Comparison of ENCODE assay signal across 15 cellular contexts in the genomic region with DNA sequence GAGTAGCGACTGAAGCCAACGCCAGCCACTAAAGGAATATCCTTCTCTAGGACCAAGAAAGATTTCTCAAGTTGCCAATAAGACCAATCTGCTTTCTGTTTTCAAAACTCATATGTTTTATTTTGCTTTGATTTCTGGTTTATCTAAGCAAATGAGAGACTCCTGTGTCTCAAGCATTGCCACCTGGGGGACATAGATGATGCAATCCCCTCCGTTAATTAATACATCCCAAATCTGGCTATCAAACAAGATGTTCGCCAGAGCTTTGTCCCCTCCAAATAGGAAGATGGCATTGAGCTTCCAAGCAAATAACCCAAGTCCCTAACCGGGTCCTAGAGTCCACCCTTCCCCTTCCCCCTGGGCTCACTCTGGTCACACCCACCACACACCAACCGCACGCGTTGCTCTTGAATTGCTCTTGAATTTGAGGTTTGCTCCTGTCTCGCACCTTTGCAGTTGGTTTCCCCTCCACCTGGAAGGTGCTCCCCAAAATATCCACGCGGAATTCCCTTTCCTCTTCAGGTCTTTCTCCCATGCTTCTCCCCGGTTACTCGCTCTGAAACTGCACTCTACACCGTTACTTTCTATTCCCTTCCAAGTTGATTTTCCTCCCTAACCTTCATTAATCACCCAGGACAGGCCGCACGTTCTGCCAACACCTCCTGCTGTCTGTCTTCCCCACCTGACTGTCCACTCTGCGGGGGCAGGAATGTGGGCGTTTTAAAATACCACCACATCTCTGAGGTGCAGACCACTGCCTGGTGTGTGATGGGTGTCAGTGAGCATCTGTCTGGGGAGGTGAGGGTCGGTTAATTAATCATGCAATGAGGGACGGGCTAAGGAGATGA.
DNase-seq lines count a peak whose midpoint lies in the region; ATAC-seq, FAIRE-seq and TF ChIP-seq lines count a peak whose summit lies in the region.
"Had no signal": no experiment of that assay in that cellular context is flagged by ENCODE, and none has a peak within 500 bp of the region (broad histone marks: within the 10 kb centered on the region; RNA-seq: fewer than 3 reads in every experiment).

No MANE protein-coding gene starts in this region.

- H3K79me2 ChIP-seq in HepG2 (ENCODE audit: insufficient read depth, low read length), result no peaks in the 10 kb centered on the region

- BruUV-seq in HepG2 (replicated peaks; lab: Mats Ljungman, UMichigan), result no TSS peak

- in situ Hi-C loops in HepG2 (cut with HindIII; ENCODE audit: extremely low pct_ligation_motif_present, low pct_unique_long_range_greater_than_20kb), result no loop called here

- H3K9me3 ChIP-seq in HepG2 (ENCODE audit: low read length), result 0 out of 2 replicates have a peak, but pooled peaks cover 5% of the 10 kb centered on the region
- no peaks in the 10 kb centered on the region for H3K9me3 ChIP-seq in right lobe of liver
- no peaks in the 10 kb centered on the region for H3K9me3 ChIP-seq in iPS-20b (ENCODE audit: insufficient read depth, low read depth, low read length)
- H3K9me3 ChIP-seq: BLaER1 had no signal

- no peak overlapping the region for H3K27ac ChIP-seq in HepG2 (ENCODE audit: extremely low read length, insufficient read depth, low read length)
- no peak overlapping the region for H3K27ac ChIP-seq in right lobe of liver
- no peak overlapping the region for H3K27ac ChIP-seq in iPS-20b (ENCODE audit: low read length)
- H3K27ac ChIP-seq: BLaER1 had no signal

- FAIRE-seq in HepG2 (lab: Jason Lieb, UNC), result no peak
- FAIRE-seq: GM18507 had no signal

- H3K36me3 ChIP-seq in HepG2 (replicated peaks in 1 of 2; ENCODE audit: control insufficient read depth in 1 of 2, insufficient read depth in 2 of 2, low read length in 2 of 2) (no peaks in the 10 kb centered on the region), right lobe of liver (no peaks in the 10 kb centered on the region), iPS-20b (ENCODE audit: insufficient read depth, low read depth, low read length) (no peaks in the 10 kb centered on the region)
- H3K36me3 ChIP-seq: BLaER1 had no signal

- H3K9ac ChIP-seq in HepG2 (ENCODE audit: insufficient read depth, low read depth, low read length) (no peak overlapping the region), iPS-20b (ENCODE audit: low read depth, low read length) (peak overlapping the region; percentile 25; the same call in 1 of the 2 replicates)
- H3K9ac ChIP-seq: BLaER1 had no signal

- peaks cover 3% of the 10 kb centered on the region for H3K27me3 Mint-ChIP-seq in WTC11 (ENCODE audit: low read depth)

- no peak overlapping the region for H3K27ac Mint-ChIP-seq in WTC11
- H3K27ac Mint-ChIP-seq: H9 had no signal

- H2AFZ ChIP-seq in HepG2 (ENCODE audit: low read length), result no peak overlapping the region

- POLR2A ChIA-PET in HepG2 (lab: Yijun Ruan, JAX) (interaction anchor here (1.3 kb wide), 1 partner anchor 32 kb away, joined by 3 read pairs; no protein-coding TSS in a partner anchor), WTC11 (lab: Charles Lee) (interaction anchor here (0.6 kb wide), 1 partner anchor 239 kb away, joined by 3 read pairs; no protein-coding TSS in a partner anchor)

- no peak for TF ChIP-seq POLR2A in HepG2 (IDR thresholded peaks at IDR 0.05; ENCODE audit: insufficient read depth in 1 of 2, low read depth in 2 of 2, low read length in 2 of 2)
- no peak for TF ChIP-seq POLR2A in right lobe of liver (IDR thresholded peaks at IDR 0.05)

- peaks cover 32% of the 10 kb centered on the region for H3K4me1 Mint-ChIP-seq in WTC11
- H3K4me1 Mint-ChIP-seq: CD8-positive, alpha-beta memory T cell had no signal

- TF ChIP-seq CTCF in HepG2 (CRISPR knock-in tag; IDR thresholded peaks at IDR 0.05) (no peak), right lobe of liver (IDR thresholded peaks at IDR 0.05) (no peak), WTC11 (IDR thresholded peaks at IDR 0.05) (no peak)

- H3K4me1 ChIP-seq in HepG2 (ENCODE audit: insufficient read depth, low read length) (peaks cover 22% of the 10 kb centered on the region; the same call in 1 of the 2 replicates), right lobe of liver (no peaks in the 10 kb centered on the region), iPS-20b (ENCODE audit: insufficient read depth, low read length) (peaks cover 5% of the 10 kb centered on the region; the same call in 1 of the 2 replicates)
- H3K4me1 ChIP-seq: BLaER1 had no signal

- ATAC-seq in HepG2, result no peak
- no peak for ATAC-seq in right lobe of liver
- ATAC-seq in WTC11, result peak; percentile 17; the same call in 1 of the 2 replicates
- no peak for ATAC-seq in HG02759 (IDR thresholded peaks at IDR 0.05; ENCODE audit: unreplicated experiment)

- CTCF ChIA-PET in HepG2 (lab: Yijun Ruan, JAX; ENCODE audit: low intra/inter-chr PET ratio, low total read pairs) (no interaction called here), WTC11 (lab: Charles Lee) (no interaction called here)

- H3K9me3 Mint-ChIP-seq in WTC11, result peaks cover 12% of the 10 kb centered on the region

- 95% methylated on average over 20 of the region's 20 CpGs for WGBS in HepG2 (ENCODE audit: low lambda C conversion rate)
- WGBS in right lobe of liver (ENCODE audit: insufficient coverage, low coverage, low lambda C conversion rate, missing lambda C conversion rate), result 76% methylated on average over 20 of the region's 20 CpGs

- DNase-seq in HepG2 (ENCODE audit: low spot score), result no peak
- DNase-seq in right lobe of liver, result no peak
- DNase-seq in WTC11 (ENCODE audit: low spot score), result no peak
- DNase-seq in posterior vena cava (ENCODE audit: low spot score), result no peak
- no peak for DNase-seq in HUDEP-2 (lab: John Stamatoyannopoulos, UW; ENCODE audit: unreplicated experiment in 76 of 76)
- DNase-seq: 8988T; AML-193; Calu3; CD8-positive, alpha-beta memory T cell; DMS 273 treated with DMSO at 0.1 percent for 48 hours; H9 had no signal

- H3K4me2 ChIP-seq in HepG2 (ENCODE audit: low read depth, low read length), result no peak overlapping the region
- H3K4me2 ChIP-seq: BLaER1 had no signal

- no peak for TF ChIP-seq RAD21 in HepG2 (CRISPR knock-in tag; IDR thresholded peaks at IDR 0.05)

- TF ChIP-seq EP300 in HepG2 (IDR thresholded peaks at IDR 0.05; ENCODE audit: low read depth in 2 of 2, low read length in 2 of 2) (no peak), HepG2 (CRISPR knock-in tag; IDR thresholded peaks at IDR 0.05; ENCODE audit: borderline replicate concordance) (no peak)

- intact Hi-C loops in HepG2 (cut with micrococcal nuclease; ENCODE audit: unreplicated experiment), result no loop called here
- intact Hi-C loops in right lobe of liver (cut with DNase I), result no loop called here
- intact Hi-C loops in posterior vena cava (cut with DNase I), result no loop called here

- no peaks in the 10 kb centered on the region for H3K36me3 Mint-ChIP-seq in WTC11
- H3K36me3 Mint-ChIP-seq: CD8-positive, alpha-beta memory T cell had no signal

- H3K4me3 Mint-ChIP-seq in WTC11, result no peak overlapping the region
- H3K4me3 Mint-ChIP-seq: CD8-positive, alpha-beta memory T cell; H9 had no signal

- H3K27me3 ChIP-seq in HepG2 (ENCODE audit: control insufficient read depth in 1 of 2, insufficient read depth in 2 of 2, low read length in 2 of 2), result no peaks in the 10 kb centered on the region
- H3K27me3 ChIP-seq in right lobe of liver, result no peaks in the 10 kb centered on the region
- no peaks in the 10 kb centered on the region for H3K27me3 ChIP-seq in iPS-20b (ENCODE audit: insufficient read depth, low read length)
- H3K27me3 ChIP-seq: BLaER1 had no signal

- H3K4me3 ChIP-seq in HepG2 (replicated peaks in 1 of 3; ENCODE audit: insufficient read depth in 1 of 3, low read depth in 2 of 3, low read length in 3 of 3) (no peak overlapping the region), right lobe of liver (no peak overlapping the region), iPS-20b (ENCODE audit: low read length) (no peak overlapping the region)
- H3K4me3 ChIP-seq: BLaER1 had no signal

- no peaks in the 10 kb centered on the region for H4K20me1 ChIP-seq in HepG2 (ENCODE audit: insufficient read depth, low read length)
- H4K20me1 ChIP-seq: BLaER1 had no signal

TF ChIP-seq in HepG2, 621 proteins besides CTCF, POLR2A, EP300 and RAD21:
- peak; percentile 36; the same call in 1 of the 2 replicates for TF ChIP-seq ATF7 (IDR thresholded peaks at IDR 0.05)
- no peak for TF ChIP-seq ATF7 (CRISPR knock-in tag; IDR thresholded peaks at IDR 0.05)
- no peak for TF ChIP-seq ZNF841 (CRISPR knock-in tag; IDR thresholded peaks at IDR 0.05; ENCODE audit: borderline replicate concordance)
- TF ChIP-seq CEBPB (IDR thresholded peaks at IDR 0.05; ENCODE audit: borderline replicate concordance, low read depth, low read length), result peak; percentile 27; the same call in 1 of the 2 replicates

TF ChIP-seq in WTC11, 78 proteins besides CTCF, POLR2A, EP300 and RAD21:
- TF ChIP-seq, protein P1, sequence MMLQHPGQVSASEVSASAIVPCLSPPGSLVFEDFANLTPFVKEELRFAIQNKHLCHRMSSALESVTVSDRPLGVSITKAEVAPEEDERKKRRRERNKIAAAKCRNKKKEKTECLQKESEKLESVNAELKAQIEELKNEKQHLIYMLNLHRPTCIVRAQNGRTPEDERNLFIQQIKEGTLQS (CRISPR knock-in tag; conservative IDR thresholded peaks at IDR 0.05), result no peak
